13 cellular contexts compared by ENCODE assay signal in genomic region chr7:73358590-73359275, GRCh38. TPM values are rescaled to one million over a fixed set of nuclear protein-coding genes. Genes with fewer than 3 reads are reported as not detected.
DNase-seq lines count a peak whose midpoint lies in the region; ATAC-seq, FAIRE-seq and TF ChIP-seq lines count a peak whose summit lies in the region.
"Had no signal": no experiment of that assay in that cellular context is flagged by ENCODE, and none has a peak within 500 bp of the region (broad histone marks: within the 10 kb centered on the region; RNA-seq: fewer than 3 reads in every experiment).

No MANE protein-coding gene starts in this region.

- no peak overlapping the region for H3K4me3 Mint-ChIP-seq in activated CD8-positive, alpha-beta T cell treated with anti-CD3 and anti-CD28 coated beads for 36 hours
- H3K4me3 Mint-ChIP-seq: endodermal cell had no signal

- in situ Hi-C loops in IMR-90 (cut with MboI; ENCODE audit: low sequenced_read_pairs): no loop called here

- peak overlapping the region in 1 of 2 experiments; percentile 2; a peak in 1 of 4 replicates for H4K8ac ChIP-seq in IMR-90 (ENCODE audit: low read depth in 2 of 2, low read length in 2 of 2)

- H3K27me3 ChIP-seq in IMR-90 (ENCODE audit: control insufficient read depth, insufficient read depth, low read length) (peaks cover 5% of the 10 kb centered on the region), osteoblast (ENCODE audit: insufficient read depth, low read length) (peaks cover 10% of the 10 kb centered on the region), small intestine (ENCODE audit: control insufficient read depth in 2 of 2, insufficient read depth in 2 of 2, low read length in 2 of 2) (peaks cover 0 to 6% of the 10 kb centered on the region in 2 donors)
- H3K27me3 ChIP-seq: MG63 had no signal

- H4K20me1 ChIP-seq in IMR-90 (ENCODE audit: insufficient read depth, low read length) (no peaks in the 10 kb centered on the region), osteoblast (ENCODE audit: insufficient read depth, low read length) (no peaks in the 10 kb centered on the region)

- no peak overlapping the region for H3K23ac ChIP-seq in IMR-90 (ENCODE audit: low read depth, low read length)

- intact Hi-C loops in IMR-90 (cut with micrococcal nuclease): no loop called here
- intact Hi-C loops in activated CD8-positive, alpha-beta T cell treated with anti-CD3 and anti-CD28 coated beads for 36 hours (cut with micrococcal nuclease): no loop called here

- H3K27ac Mint-ChIP-seq in activated CD8-positive, alpha-beta T cell treated with anti-CD3 and anti-CD28 coated beads for 36 hours: no peak overlapping the region

- peaks cover 9% of the 10 kb centered on the region for H3K4me1 ChIP-seq in A549
- peaks cover 4% of the 10 kb centered on the region; the same call in 1 of the 2 replicates for H3K4me1 ChIP-seq in IMR-90 (ENCODE audit: control insufficient read depth, insufficient read depth, low read length)
- H3K4me1 ChIP-seq in osteoblast (ENCODE audit: insufficient read depth, low read length): peaks cover 8% of the 10 kb centered on the region
- H3K4me1 ChIP-seq in small intestine (ENCODE audit: control insufficient read depth in 2 of 2, insufficient read depth in 1 of 2, low read depth in 1 of 2, low read length in 1 of 2): peaks cover 0 to 3% of the 10 kb centered on the region in 2 donors

- H3K36me3 ChIP-seq in IMR-90 (ENCODE audit: control insufficient read depth, insufficient read depth, low read length) (no peaks in the 10 kb centered on the region), osteoblast (ENCODE audit: insufficient read depth, low read length) (no peaks in the 10 kb centered on the region), small intestine (ENCODE audit: control insufficient read depth in 2 of 2, insufficient read depth in 2 of 2, low read length in 2 of 2) (no peaks in the 10 kb centered on the region)
- H3K36me3 ChIP-seq: MG63 had no signal

- peak overlapping the region; percentile 29; the same call in 1 of the 3 replicates for H3K4me3 ChIP-seq in A549
- H3K4me3 ChIP-seq in IMR-90 (ENCODE audit: insufficient read depth, low read depth, low read length): no peak overlapping the region
- H3K4me3 ChIP-seq in coronary artery: peak overlapping the region; percentile 59
- H3K4me3 ChIP-seq in osteoblast (ENCODE audit: insufficient read depth, low read length): peak overlapping the region; percentile 66
- H3K4me3 ChIP-seq in small intestine (ENCODE audit: low read depth in 1 of 2, low read length in 2 of 2): no peak overlapping the region
- H3K4me3 ChIP-seq: MG63 had no signal

- no peak for FAIRE-seq in A549 (lab: Jason Lieb, UNC)
- no peak for FAIRE-seq in small intestine (lab: Jason Lieb, UNC)
- FAIRE-seq in RCC 7860 (lab: Jason Lieb, UNC): no peak

- no peak for TF ChIP-seq EP300 in A549 (IDR thresholded peaks at IDR 0.05)

- H2AK9ac ChIP-seq in IMR-90 (replicated peaks; ENCODE audit: low read depth, low read length, poor library complexity): no peak overlapping the region

- CTCF ChIA-PET in A549 (lab: Yijun Ruan, JAX): interaction anchor here (1.2 to 3.2 kb wide), 3 partner anchors 34 to 93 kb away, joined by 3 to 11 read pairs (median 8); no protein-coding TSS in a partner anchor
- CTCF ChIA-PET in IMR-90 (lab: Yijun Ruan, JAX): interaction anchor here (1.3 kb wide), 2 partner anchors 12 to 16 kb away, joined by 3 to 5 read pairs; no protein-coding TSS in a partner anchor
- CTCF ChIA-PET in activated CD8-positive, alpha-beta T cell treated with anti-CD3 and anti-CD28 coated beads for 36 hours (lab: Charles Lee): no interaction called here

- H3K9me3 ChIP-seq in A549: no peaks in the 10 kb centered on the region
- no peaks in the 10 kb centered on the region for H3K9me3 ChIP-seq in IMR-90 (ENCODE audit: control insufficient read depth, insufficient read depth, low read length)
- no peaks in the 10 kb centered on the region for H3K9me3 ChIP-seq in osteoblast (ENCODE audit: low read depth, low read length)
- H3K9me3 ChIP-seq in small intestine (ENCODE audit: control insufficient read depth, low read depth): no peaks in the 10 kb centered on the region
- H3K9me3 ChIP-seq: MG63 had no signal

- no peak overlapping the region for H3K9ac ChIP-seq in IMR-90 (ENCODE audit: low read depth, low read length)

- no peak overlapping the region for H2BK120ac ChIP-seq in IMR-90 (ENCODE audit: low read depth, low read length)

- peaks cover 4% of the 10 kb centered on the region; the same call in 1 of the 2 replicates for H3K9me1 ChIP-seq in IMR-90 (ENCODE audit: insufficient read depth, low read length)

- H3K18ac ChIP-seq in IMR-90 (ENCODE audit: low read depth, low read length): no peak overlapping the region

- no peak overlapping the region for H3K4ac ChIP-seq in IMR-90 (ENCODE audit: low read depth, low read length)

- no peaks in the 10 kb centered on the region for H3K9me3 Mint-ChIP-seq in activated CD8-positive, alpha-beta T cell treated with anti-CD3 and anti-CD28 coated beads for 36 hours

- H3K4me2 ChIP-seq in A549 (peak overlapping the region; percentile 75), IMR-90 (ENCODE audit: low read depth, low read length) (peak overlapping the region; percentile 23; the same call in 1 of the 2 replicates), osteoblast (ENCODE audit: insufficient read depth, low read length) (peak overlapping the region; percentile 83)

- peaks cover 3% of the 10 kb centered on the region for H3K4me1 Mint-ChIP-seq in activated CD8-positive, alpha-beta T cell treated with anti-CD3 and anti-CD28 coated beads for 36 hours (ENCODE audit: low read depth)

- no peaks in the 10 kb centered on the region for H3K27me3 Mint-ChIP-seq in activated CD8-positive, alpha-beta T cell treated with anti-CD3 and anti-CD28 coated beads for 36 hours

- no peaks in the 10 kb centered on the region for H3K36me3 Mint-ChIP-seq in activated CD8-positive, alpha-beta T cell treated with anti-CD3 and anti-CD28 coated beads for 36 hours (ENCODE audit: low read depth)

- no peak overlapping the region for H2BK20ac ChIP-seq in IMR-90 (ENCODE audit: low read depth, low read length)

- ATAC-seq in A549: peak in 1 of 2 experiments; percentile 36; a peak in 3 of 6 replicates
- ATAC-seq in IMR-90 (ENCODE audit: low read depth): no peak
- no peak for ATAC-seq in activated CD8-positive, alpha-beta T cell treated with anti-CD3 and anti-CD28 coated beads for 36 hours

- no peak overlapping the region for H4K91ac ChIP-seq in IMR-90 (ENCODE audit: insufficient read depth, low read depth, low read length)

- BruUV-seq in IMR-90 (replicated peaks; lab: Mats Ljungman, UMichigan): no TSS peak

- H2BK15ac ChIP-seq in IMR-90 (ENCODE audit: low read depth, low read length): no peak overlapping the region

- no peak for DNase-seq in A549 (ENCODE audit: low read depth in 1 of 2, low spot score in 1 of 2)
- DNase-seq in IMR-90: no peak
- DNase-seq in coronary artery (ENCODE audit: low spot score): no peak
- peak; percentile 37 for DNase-seq in osteoblast (ENCODE audit: insufficient read length, low spot score, missing footprints)
- DNase-seq in T-helper 2 cell: no peak
- DNase-seq in small intestine: no peak
- DNase-seq in activated CD8-positive, alpha-beta T cell treated with anti-CD3 and anti-CD28 coated beads for 36 hours: no peak
- DNase-seq in RCC 7860 (ENCODE audit: low spot score): no peak
- DNase-seq: MG63, NCI-H2171 treated with DMSO at 0.1 percent for 48 hours had no signal

- no peaks in the 10 kb centered on the region for H3K79me1 ChIP-seq in IMR-90 (ENCODE audit: low read depth in 1 of 2, low read length in 2 of 2)

- H3K56ac ChIP-seq in IMR-90 (ENCODE audit: extremely low read depth, insufficient read depth, low read length): no peak overlapping the region

- peak overlapping the region; percentile 21; the same call in 1 of the 2 replicates for H2AK5ac ChIP-seq in IMR-90 (ENCODE audit: low read depth, low read length)

- no peak for TF ChIP-seq RAD21 in A549 (conservative IDR thresholded peaks at IDR 0.05 in 1 of 2, IDR thresholded peaks at IDR 0.05 in 1 of 2)
- no peak for TF ChIP-seq RAD21 in IMR-90 (IDR thresholded peaks at IDR 0.05; ENCODE audit: low read length)

- peak overlapping the region; percentile 12 for H2AFZ ChIP-seq in IMR-90 (replicated peaks; ENCODE audit: low read length, poor library complexity)
- peak overlapping the region; percentile 86 for H2AFZ ChIP-seq in osteoblast (ENCODE audit: low read length)

- H2BK5ac ChIP-seq in IMR-90 (ENCODE audit: low read depth, low read length, poor library complexity, severe bottlenecking): no peak overlapping the region

- no peaks in the 10 kb centered on the region for H3K79me2 ChIP-seq in osteoblast (ENCODE audit: insufficient read depth, low read length)

- 76% methylated on average over 13 of the region's 21 CpGs for whole genome bisulfite sequencing in A549 (ENCODE audit: missing lambda C conversion rate)
- WGBS in IMR-90 (ENCODE audit: extremely low coverage in 2 of 2, insufficient read length in 1 of 2), 2 experiments: 66% methylated on average over 4 of the region's 21 CpGs; no CpG with 5 or more reads in 1 of the 2 experiments
- 54 to 71% (median 57%) methylated on average over 14 to 21 of the region's 21 CpGs for WGBS in small intestine, 3 donors

- H3K27ac ChIP-seq in A549 (peak overlapping the region; percentile 34 to 59; a peak in 5 of 6 replicates), IMR-90 (ENCODE audit: insufficient read depth, low read length) (no peak overlapping the region), coronary artery (peak overlapping the region in 1 of 2 donors; percentile 70), osteoblast (ENCODE audit: low read depth, low read length) (no peak overlapping the region), small intestine (ENCODE audit: low read depth in 1 of 2, low read length in 1 of 2) (peak overlapping the region in 1 of 2 donors; percentile 50)
- H3K27ac ChIP-seq: RWPE1 had no signal

- H3K14ac ChIP-seq in IMR-90 (replicated peaks; ENCODE audit: low read depth, low read length): no peak overlapping the region

- dilution Hi-C loops in IMR-90 (cut with HindIII; ENCODE audit: low sequenced_read_pairs, unreplicated experiment): no loop called here

- no peak overlapping the region for H4K5ac ChIP-seq in IMR-90 (ENCODE audit: low read depth, low read length)

- TF ChIP-seq CTCF in A549 (IDR thresholded peaks at IDR 0.05) (no peak), IMR-90 (conservative IDR thresholded peaks at IDR 0.05; ENCODE audit: low read depth, low read length) (no peak), coronary artery (IDR thresholded peaks at IDR 0.05) (no peak), osteoblast (IDR thresholded peaks at IDR 0.05; ENCODE audit: extremely low read depth, low read depth, low read length) (no peak)
- TF ChIP-seq CTCF in activated CD8-positive, alpha-beta T cell treated with anti-CD3 and anti-CD28 coated beads for 36 hours (IDR thresholded peaks at IDR 0.05): no peak

- no peak for TF ChIP-seq POLR2A in A549 (IDR thresholded peaks at IDR 0.05; ENCODE audit: low read length)
- TF ChIP-seq POLR2A in IMR-90 (IDR thresholded peaks at IDR 0.05; ENCODE audit: low read depth, low read length): no peak

- POLR2A ChIA-PET in A549 (lab: Yijun Ruan, JAX) (no interaction called here), IMR-90 (lab: Charles Lee; ENCODE audit: unreplicated experiment) (no interaction called here)
- POLR2A ChIA-PET in activated CD8-positive, alpha-beta T cell treated with anti-CD3 and anti-CD28 coated beads for 36 hours (lab: Charles Lee): no interaction called here

RNA-seq across cellular contexts. Expression of gene FKBP6, which starts 30.8 kb away (rescaled TPM):
- polyA plus RNA-seq in A549 (2011; rRNA removed) (0.04 TPM in 1 of 2 replicates, not detected in the other), A549 (2017; fragmentation: RNase III; extraction: RNeasy Plus Mini Kit Qiagen cat#74134 plus additional on column Dnase treatment) (not detected in 3 replicates), IMR-90 (2012; rRNA removed) (not detected in 2 replicates), small intestine (not detected)
- polyA plus RNA-seq in A549 (2012; cell fraction: cytosol; rRNA removed): not detected in 2 replicates
- polyA plus RNA-seq in A549 (2012; cell fraction: nucleus; rRNA removed): not detected in 2 replicates
- polyA minus RNA-seq in A549 (2011; rRNA and poly(A)+ RNA removed): not detected in 2 replicates
- total RNA-seq in IMR-90 (2012; rRNA removed) (not detected in 2 replicates), osteoblast (not detected in 2 replicates)
- polyA plus RNA-seq in IMR-90 (2012; cell fraction: cytosol; rRNA removed): not detected in 2 replicates
- not detected in 2 replicates for polyA plus RNA-seq in IMR-90 (2012; cell fraction: nucleus; rRNA removed; ENCODE audit: low replicate concordance)
- not detected for total RNA-seq in activated CD8-positive, alpha-beta T cell treated with anti-CD3 and anti-CD28 coated beads for 36 hours
- total RNA-seq: endodermal cell, sciatic nerve had no signal

RNA-seq across cellular contexts. Expression of gene TRIM50, which starts 30.9 kb away (rescaled TPM):
- polyA plus RNA-seq in A549 (2011; rRNA removed) (not detected in 2 replicates), A549 (2017; fragmentation: RNase III; extraction: RNeasy Plus Mini Kit Qiagen cat#74134 plus additional on column Dnase treatment) (not detected in 3 replicates), IMR-90 (2012; rRNA removed) (not detected in 2 replicates), small intestine (1 to 10 TPM in 1 of 3 donors, under 1 TPM in 1, not detected in 1; 0.54 to 2.1 TPM)
- polyA plus RNA-seq in A549 (2012; cell fraction: cytosol; rRNA removed): 0.01 and 0.03 TPM in 2 replicates
- 0.08 TPM in 1 of 2 replicates, not detected in the other for polyA plus RNA-seq in A549 (2012; cell fraction: nucleus; rRNA removed)
- not detected in 2 replicates for polyA minus RNA-seq in A549 (2011; rRNA and poly(A)+ RNA removed)
- total RNA-seq in IMR-90 (2012; rRNA removed) (not detected in 2 replicates), osteoblast (not detected in 2 replicates)
- polyA plus RNA-seq in IMR-90 (2012; cell fraction: cytosol; rRNA removed): not detected in 2 replicates
- polyA plus RNA-seq in IMR-90 (2012; cell fraction: nucleus; rRNA removed; ENCODE audit: low replicate concordance): not detected in 2 replicates
- total RNA-seq in activated CD8-positive, alpha-beta T cell treated with anti-CD3 and anti-CD28 coated beads for 36 hours: not detected

RNA-seq across cellular contexts. Expression of gene NSUN5, which starts 50.1 kb away (rescaled TPM):
- polyA plus RNA-seq in A549 (2011; rRNA removed) (34.2 and 38.9 TPM in 2 replicates), A549 (2017; fragmentation: RNase III; extraction: RNeasy Plus Mini Kit Qiagen cat#74134 plus additional on column Dnase treatment) (38.3 to 39.0 TPM (median 38.4 TPM) in 3 replicates), IMR-90 (2012; rRNA removed) (17.7 and 21.0 TPM in 2 replicates), small intestine (10 to 100 TPM; 29.1 to 34.0 (median 32.5) TPM)
- polyA plus RNA-seq in A549 (2012; cell fraction: cytosol; rRNA removed): 56.2 and 69.2 TPM in 2 replicates
- polyA plus RNA-seq in A549 (2012; cell fraction: nucleus; rRNA removed): 138 and 156 TPM in 2 replicates
- polyA minus RNA-seq in A549 (2011; rRNA and poly(A)+ RNA removed): 34.3 and 48.8 TPM in 2 replicates
- total RNA-seq in IMR-90 (2012; rRNA removed) (10.0 and 11.4 TPM in 2 replicates), osteoblast (17.0 and 17.1 TPM in 2 replicates)
- 14.2 and 19.7 TPM in 2 replicates for polyA plus RNA-seq in IMR-90 (2012; cell fraction: cytosol; rRNA removed)
- polyA plus RNA-seq in IMR-90 (2012; cell fraction: nucleus; rRNA removed; ENCODE audit: low replicate concordance): 31.9 and 59.9 TPM in 2 replicates
- 10 to 100 TPM; 55.6 to 59.6 TPM for total RNA-seq in activated CD8-positive, alpha-beta T cell treated with anti-CD3 and anti-CD28 coated beads for 36 hours

Comparison
In these comparisons a context has a peak if more than half of its experiments do, and no peak if none do; other contexts are left out.
1. H3K27ac ChIP-seq: peak in A549 (2 of 2); none in IMR-90 (single experiment) and osteoblast (single experiment).
2. H3K4me2 ChIP-seq: peak in every context shown above with its lines; median percentile 83 in osteoblast; 75 in A549; 23 in IMR-90.
3. H3K4me3 ChIP-seq: peak in A549 (single experiment), coronary artery (single experiment) and osteoblast (single experiment); none in IMR-90 (single experiment) and small intestine (0 of 2).